Comparison of ENCODE assay signal across 24 cellular contexts in genomic region chr2:113879457-113879856, GRCh38.
"Had no signal": no experiment of that assay in that cellular context is flagged by ENCODE, and none has a peak within 500 bp of the region (broad histone marks: within the 10 kb centered on the region; RNA-seq: fewer than 3 reads in every experiment).

No MANE protein-coding gene starts in this region.

- H3K4me3 ChIP-seq: heart right ventricle, left lung, lung, prostate gland, spleen, testis, tibial nerve had no signal

- ATAC-seq: left lung; sciatic nerve; stimulated activated naive B cell treated with anti-CD40 and anti-IgM and Interleukin-4, amounts not matched to agents 10 μg/mL and 1 μg/mL and 100 μg/mL, for 72 hours; stimulated activated naive CD8-positive, alpha-beta T cell treated with anti-CD3 and anti-CD28 coated beads, Interleukin-15, amount 100 ng/mL, for 72 hours had no signal

- H3K36me3 ChIP-seq: left lung, prostate gland, tibial nerve had no signal

- H3K27ac Mint-ChIP-seq: endodermal cell; nephron progenitor cell; stimulated activated naive B cell treated with anti-CD40 and anti-IgM and Interleukin-4, amounts not matched to agents 10 μg/mL and 1 μg/mL and 100 μg/mL, for 72 hours; stimulated activated naive CD8-positive, alpha-beta T cell treated with anti-CD3 and anti-CD28 coated beads, Interleukin-15, amount 100 ng/mL, for 72 hours had no signal

- H3K79me2 ChIP-seq: parathyroid adenoma had no signal

- H3K9me3 Mint-ChIP-seq: endodermal cell; naive B cell; nephron progenitor cell; stimulated activated naive B cell treated with anti-CD40 and anti-IgM and Interleukin-4, amounts not matched to agents 10 μg/mL and 1 μg/mL and 100 μg/mL, for 72 hours; stimulated activated naive CD8-positive, alpha-beta T cell treated with anti-CD3 and anti-CD28 coated beads, Interleukin-15, amount 100 ng/mL, for 72 hours had no signal

- H3K27ac ChIP-seq: heart right ventricle, left lung, parathyroid adenoma, prostate gland, spleen, testis, tibial nerve had no signal

- H3K9me3 ChIP-seq: heart right ventricle, left lung, prostate gland, spleen, testis, tibial nerve had no signal

- H3K27me3 ChIP-seq: heart right ventricle, left lung, spleen, testis, tibial nerve had no signal

- H3K9ac ChIP-seq: parathyroid adenoma had no signal

- H3K4me1 ChIP-seq: prostate gland, testis had no signal

- DNase-seq: cerebellar nuclear complex; effector CD4-positive, alpha-beta T cell; endodermal cell; erythroblast; foreskin melanocyte; heart right ventricle; islet precursor cell; left lung; mesenchymal stem cell; midbrain; naive B cell; nephron progenitor cell; spleen; stimulated activated CD4-positive, alpha-beta T cell treated with anti-CD3 and anti-CD28 coated beads, Interleukin-15, amount 100 ng/mL, for 24 hours; stimulated activated CD4-positive, alpha-beta T cell treated with anti-CD3 and anti-CD28 coated beads, Interleukin-1b, Interleukin-23, amount 100 ng/mL, for 48 hours; stimulated activated CD4-positive, alpha-beta T cell treated with anti-CD3 and anti-CD28 coated beads, Interleukin-4, amount 100 ng/mL, for 4 hours; stimulated activated naive B cell treated with anti-CD40 and anti-IgM and Interleukin-4, amounts not matched to agents 10 μg/mL and 1 μg/mL and 100 μg/mL, for 72 hours; stimulated activated naive CD8-positive, alpha-beta T cell treated with anti-CD3 and anti-CD28 coated beads, Interleukin-15, amount 100 ng/mL, for 72 hours; testis had no signal

- H2AFZ ChIP-seq: parathyroid adenoma had no signal

- H3K4me3 Mint-ChIP-seq: endodermal cell; naive B cell; nephron progenitor cell; stimulated activated naive B cell treated with anti-CD40 and anti-IgM and Interleukin-4, amounts not matched to agents 10 μg/mL and 1 μg/mL and 100 μg/mL, for 72 hours; stimulated activated naive CD8-positive, alpha-beta T cell treated with anti-CD3 and anti-CD28 coated beads, Interleukin-15, amount 100 ng/mL, for 72 hours had no signal

- H3K27me3 Mint-ChIP-seq: naive B cell; stimulated activated naive B cell treated with anti-CD40 and anti-IgM and Interleukin-4, amounts not matched to agents 10 μg/mL and 1 μg/mL and 100 μg/mL, for 72 hours; stimulated activated naive CD8-positive, alpha-beta T cell treated with anti-CD3 and anti-CD28 coated beads, Interleukin-15, amount 100 ng/mL, for 72 hours had no signal
